8 cellular contexts compared by ENCODE assay signal in genomic region chr12:47882796-47883546, GRCh38. TPM values are rescaled to one million over a fixed set of nuclear protein-coding genes. Genes with fewer than 3 reads are reported as not detected.
DNase-seq lines count a peak whose midpoint lies in the region; ATAC-seq, FAIRE-seq and TF ChIP-seq lines count a peak whose summit lies in the region.

No MANE protein-coding gene starts in this region.

- H3K9me3 ChIP-seq in osteoblast (ENCODE audit: low read depth, low read length) (no peaks in the 10 kb centered on the region), ascending aorta (no peaks in the 10 kb centered on the region)

- no peaks in the 10 kb centered on the region for H3K36me3 Mint-ChIP-seq in IgD-negative memory B cell

- FAIRE-seq in RCC 7860 (lab: Jason Lieb, UNC): no peak

- intact Hi-C loops in ascending aorta (cut with DNase I): no loop called here

- no peak for TF ChIP-seq CTCF in GM13976 (IDR thresholded peaks at IDR 0.05; ENCODE audit: borderline replicate concordance, control extremely low read depth, extremely low read depth, insufficient read depth, missing control alignments)
- no peak for TF ChIP-seq CTCF in osteoblast (IDR thresholded peaks at IDR 0.05; ENCODE audit: extremely low read depth, low read depth, low read length)
- no peak for TF ChIP-seq CTCF in ascending aorta (IDR thresholded peaks at IDR 0.05)

- H3K27me3 Mint-ChIP-seq in IgD-negative memory B cell: peaks cover 20% of the 10 kb centered on the region

- peak; percentile 77 for ATAC-seq in GM21576 (IDR thresholded peaks at IDR 0.05; ENCODE audit: unreplicated experiment)

- H3K4me3 ChIP-seq in osteoblast (ENCODE audit: insufficient read depth, low read length) (no peak overlapping the region), ascending aorta (no peak overlapping the region)

- peak overlapping the region; percentile 58 to 92 (median 80) for H3K4me3 Mint-ChIP-seq in IgD-negative memory B cell

- no peak overlapping the region for H2AFZ ChIP-seq in osteoblast (ENCODE audit: low read length)

- no peak overlapping the region for H3K4me2 ChIP-seq in osteoblast (ENCODE audit: insufficient read depth, low read length)

- DNase-seq in GM13976 (ENCODE audit: low spot score): peak; percentile 75
- peak; percentile 18 for DNase-seq in activated effector memory CD4-positive, alpha-beta T cell treated with Interleukin-2 at 50 U/mL for 16 hours
- peak; percentile 15 for DNase-seq in osteoblast (ENCODE audit: insufficient read length, low spot score, missing footprints)
- no peak for DNase-seq in kidney glomerular epithelial cell (lab: John Stamatoyannopoulos, UW)
- DNase-seq in ascending aorta (ENCODE audit: low spot score in 2 of 2): no peak
- no peak for DNase-seq in RCC 7860 (ENCODE audit: low spot score)

- H3K4me1 Mint-ChIP-seq in IgD-negative memory B cell: peaks cover 6 to 26% (median 16%) of the 10 kb centered on the region in 3 donors

- H3K79me2 ChIP-seq in osteoblast (ENCODE audit: insufficient read depth, low read length): peaks cover 9% of the 10 kb centered on the region

- H4K20me1 ChIP-seq in osteoblast (ENCODE audit: insufficient read depth, low read length): peaks cover 9% of the 10 kb centered on the region

- no peaks in the 10 kb centered on the region for H3K27me3 ChIP-seq in osteoblast (ENCODE audit: insufficient read depth, low read length)
- no peaks in the 10 kb centered on the region for H3K27me3 ChIP-seq in ascending aorta

- in situ Hi-C loops in GM13976 (cut with MboI; ENCODE audit: low sequenced_read_pairs, unreplicated experiment): no loop called here

- H3K27ac ChIP-seq in osteoblast (ENCODE audit: low read depth, low read length): no peak overlapping the region
- no peak overlapping the region for H3K27ac ChIP-seq in ascending aorta

- peaks cover 47% of the 10 kb centered on the region for H3K4me1 ChIP-seq in osteoblast (ENCODE audit: insufficient read depth, low read length)
- H3K4me1 ChIP-seq in ascending aorta: no peaks in the 10 kb centered on the region

- H3K36me3 ChIP-seq in osteoblast (ENCODE audit: insufficient read depth, low read length) (peaks cover 16% of the 10 kb centered on the region), ascending aorta (peaks cover 4 to 8% of the 10 kb centered on the region in 2 donors)

- no peaks in the 10 kb centered on the region for H3K9me3 Mint-ChIP-seq in IgD-negative memory B cell

- H3K27ac Mint-ChIP-seq in IgD-negative memory B cell: peak overlapping the region in 1 of 3 donors; percentile 52

RNA-seq across cellular contexts. Expression of gene VDR, which starts 21.8 kb away (rescaled TPM):
- polyA plus RNA-seq in IgD-negative memory B cell: 0.61 TPM
- 30.4 and 32.2 TPM in 2 replicates for total RNA-seq in osteoblast
- total RNA-seq in ascending aorta: 13.1 TPM

Comparison
In these comparisons a context has a peak if more than half of its experiments do, and no peak if none do; other contexts are left out.
1. DNase-seq: peak in GM13976 (single experiment), activated effector memory CD4-positive, alpha-beta T cell treated with Interleukin-2 at 50 U/mL for 16 hours (single experiment) and osteoblast (single experiment); none in kidney glomerular epithelial cell (single experiment), ascending aorta (0 of 2) and RCC 7860 (single experiment).